In the genomic region with DNA sequence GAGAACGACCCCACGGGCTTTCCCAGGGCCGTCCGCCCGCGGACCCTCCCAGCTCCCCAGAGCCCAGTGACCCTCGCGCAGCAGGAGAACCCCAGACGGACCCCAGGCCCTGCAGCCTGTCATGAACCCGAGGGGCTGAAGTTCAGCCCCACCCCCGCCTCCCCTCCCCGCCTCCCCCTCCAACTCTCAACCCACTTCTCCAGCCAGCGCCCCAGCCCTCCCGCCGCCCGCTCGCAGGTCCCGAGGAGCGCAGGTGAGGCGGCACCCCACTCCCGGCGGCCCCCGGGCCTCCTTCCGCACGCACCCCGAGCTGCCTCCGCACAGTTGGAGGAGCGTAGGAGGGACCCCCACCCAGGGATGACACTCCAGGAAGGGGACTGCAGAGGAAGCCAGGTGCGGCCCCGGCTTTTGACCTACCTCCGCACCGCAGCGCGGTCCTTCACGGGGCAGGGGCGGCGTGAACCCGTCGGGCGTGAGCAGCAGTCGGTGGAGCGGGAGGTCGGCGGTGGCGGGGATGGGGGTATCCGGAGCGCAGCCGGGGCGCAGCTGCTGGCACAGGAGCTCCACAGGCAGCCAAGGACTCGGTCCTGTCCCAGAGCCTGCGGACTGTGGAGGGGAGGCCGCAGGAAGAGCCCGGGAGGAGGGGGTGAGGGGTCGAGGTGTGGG, we compare ENCODE assay signal across 9 cellular contexts. TPM values are rescaled to one million over a fixed set of nuclear protein-coding genes. Genes with fewer than 3 reads are reported as not detected.
DNase-seq lines count a peak whose midpoint lies in the region; ATAC-seq and TF ChIP-seq lines count a peak whose summit lies in the region.
"Had no signal": no experiment of that assay in that cellular context is flagged by ENCODE, and none has a peak within 500 bp of the region (broad histone marks: within the 10 kb centered on the region; RNA-seq: fewer than 3 reads in every experiment).

A gene with protein sequence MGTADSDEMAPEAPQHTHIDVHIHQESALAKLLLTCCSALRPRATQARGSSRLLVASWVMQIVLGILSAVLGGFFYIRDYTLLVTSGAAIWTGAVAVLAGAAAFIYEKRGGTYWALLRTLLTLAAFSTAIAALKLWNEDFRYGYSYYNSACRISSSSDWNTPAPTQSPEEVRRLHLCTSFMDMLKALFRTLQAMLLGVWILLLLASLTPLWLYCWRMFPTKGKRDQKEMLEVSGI (plus strand): TSS at position 194 of the 666 bp plus-strand sequence. CDS start 782 bp downstream, outside the sequence.

- H3K27ac Mint-ChIP-seq in activated naive CD4-positive, alpha-beta T cell treated with anti-CD3 and anti-CD28 coated beads, Interleukin-2, amount 10 ng/mL, durations not matched to agents 7 days and 5 days: no peak within 1 kb of the TSS

- DNase-seq in GM20000 (ENCODE audit: low spot score) (peak; percentile 42), sciatic nerve (ENCODE audit: low spot score) (no peak), OCI-M1 (lab: John Stamatoyannopoulos, UW) (no peak), COR-L47 (lab: John Stamatoyannopoulos, UW) (no peak)
- DNase-seq in activated naive CD4-positive, alpha-beta T cell treated with anti-CD3 and anti-CD28 coated beads, Interleukin-2, amount 10 ng/mL, durations not matched to agents 7 days and 5 days: no peak
- DNase-seq: activated CD4-positive, CD25-positive, alpha-beta regulatory T cell treated with anti-CD3 and anti-CD28 coated beads, Interleukin-2, amount 50 U/mL, for 72 hours had no signal

- H3K36me3 Mint-ChIP-seq in activated naive CD4-positive, alpha-beta T cell treated with anti-CD3 and anti-CD28 coated beads, Interleukin-2, amount 10 ng/mL, durations not matched to agents 7 days and 5 days: no peaks in the 10 kb centered on the region

- intact Hi-C loops in sciatic nerve (cut with DNase I): no loop called here

- peak within 1 kb of the TSS; percentile 24 for H3K4me3 ChIP-seq in iPS-11a (ENCODE audit: low read depth, low read length)

- H3K4me1 Mint-ChIP-seq in activated naive CD4-positive, alpha-beta T cell treated with anti-CD3 and anti-CD28 coated beads, Interleukin-2, amount 10 ng/mL, durations not matched to agents 7 days and 5 days: peaks cover 11% of the 10 kb centered on the region

- CTCF ChIA-PET in activated naive CD4-positive, alpha-beta T cell treated with anti-CD3 and anti-CD28 coated beads, Interleukin-2, amount 10 ng/mL, durations not matched to agents 7 days and 5 days (lab: Charles Lee): no interaction called here

- peak within 1 kb of the TSS; percentile 35 for H3K4me3 Mint-ChIP-seq in activated naive CD4-positive, alpha-beta T cell treated with anti-CD3 and anti-CD28 coated beads, Interleukin-2, amount 10 ng/mL, durations not matched to agents 7 days and 5 days

- TF ChIP-seq CTCF in GM20000 (IDR thresholded peaks at IDR 0.05; ENCODE audit: extremely low read depth, missing control alignments): no peak

- ATAC-seq in sciatic nerve (peak; percentile 11), HG02642 (IDR thresholded peaks at IDR 0.05; ENCODE audit: poor library complexity, unreplicated experiment) (no peak), GM18502 (IDR thresholded peaks at IDR 0.05; ENCODE audit: poor library complexity, unreplicated experiment) (no peak)

- peaks cover 3% of the 10 kb centered on the region for H3K9me3 Mint-ChIP-seq in activated naive CD4-positive, alpha-beta T cell treated with anti-CD3 and anti-CD28 coated beads, Interleukin-2, amount 10 ng/mL, durations not matched to agents 7 days and 5 days

- H3K27me3 Mint-ChIP-seq in activated naive CD4-positive, alpha-beta T cell treated with anti-CD3 and anti-CD28 coated beads, Interleukin-2, amount 10 ng/mL, durations not matched to agents 7 days and 5 days: peaks cover 72% of the 10 kb centered on the region

RNA-seq across cellular contexts. Expression of the gene that starts here (rescaled TPM):
- 69.7 TPM for total RNA-seq in sciatic nerve
